ENCODE assay signal across 9 cellular contexts in genomic region chr14:93954900-93955891, GRCh38. TPM values are rescaled to one million over a fixed set of nuclear protein-coding genes. Genes with fewer than 3 reads are reported as not detected.
DNase-seq lines count a peak whose midpoint lies in the region; ATAC-seq and TF ChIP-seq lines count a peak whose summit lies in the region.
"Had no signal": no experiment of that assay in that cellular context is flagged by ENCODE, and none has a peak within 500 bp of the region (broad histone marks: within the 10 kb centered on the region; RNA-seq: fewer than 3 reads in every experiment).

No MANE protein-coding gene starts in this region.

- H3K27me3 ChIP-seq in CD8-positive, alpha-beta T cell (ENCODE audit: insufficient read depth, low read length), result no peaks in the 10 kb centered on the region
- no peaks in the 10 kb centered on the region for H3K27me3 ChIP-seq in spleen (replicated peaks in 1 of 7)

- 22 to 39% (median 29%) methylated on average over 16 to 21 of the region's 21 CpGs for WGBS in spleen, 5 donors
- 64% methylated on average over 21 of the region's 21 CpGs for WGBS in lower leg skin, 2 donors

- peaks cover 68% of the 10 kb centered on the region for H3K4me1 ChIP-seq in CD8-positive, alpha-beta T cell (ENCODE audit: insufficient read depth, low read length)
- peaks cover 45 to 90% (median 72%) of the 10 kb centered on the region in 6 donors for H3K4me1 ChIP-seq in spleen

- H3K4me1 Mint-ChIP-seq in CD8-positive, alpha-beta T cell (ENCODE audit: low read depth), result peaks cover 72% of the 10 kb centered on the region
- H3K4me1 Mint-ChIP-seq in mesothelial cell of epicardium, result peaks cover 17% of the 10 kb centered on the region

- no peak for TF ChIP-seq CTCF in CD8-positive, alpha-beta T cell (IDR thresholded peaks at IDR 0.05)
- TF ChIP-seq CTCF in spleen (IDR thresholded peaks at IDR 0.05 in 8 of 11, conservative IDR thresholded peaks at IDR 0.05 in 3 of 11) (no peak), lower leg skin (IDR thresholded peaks at IDR 0.05) (no peak), mesothelial cell of epicardium (IDR thresholded peaks at IDR 0.05; ENCODE audit: unreplicated experiment) (no peak)

- H3K36me3 ChIP-seq in CD8-positive, alpha-beta T cell (ENCODE audit: insufficient read depth, low read length), result no peaks in the 10 kb centered on the region
- peaks cover 0 to 6% (median 0%) of the 10 kb centered on the region in 6 donors for H3K36me3 ChIP-seq in spleen

- ATAC-seq in CD8-positive, alpha-beta T cell, result peak; percentile 28
- peak; percentile 25 for ATAC-seq in GM19463 (IDR thresholded peaks at IDR 0.05; ENCODE audit: unreplicated experiment)

- no peaks in the 10 kb centered on the region for H3K27me3 Mint-ChIP-seq in CD8-positive, alpha-beta T cell (ENCODE audit: low read depth)
- H3K27me3 Mint-ChIP-seq in mesothelial cell of epicardium (ENCODE audit: low read depth), result no peaks in the 10 kb centered on the region

- H3K27ac ChIP-seq in CD8-positive, alpha-beta T cell (ENCODE audit: low read depth, low read length), result peak overlapping the region; percentile 30
- H3K27ac ChIP-seq in spleen, result peak overlapping the region; percentile 64 to 92 (median 80)

- peak overlapping the region; percentile 78 for H3K4me3 Mint-ChIP-seq in CD8-positive, alpha-beta T cell
- H3K4me3 Mint-ChIP-seq in mesothelial cell of epicardium, result no peak overlapping the region

- CTCF ChIA-PET in CD8-positive, alpha-beta T cell (lab: Charles Lee), result interaction anchor here (1.0 to 3.3 kb wide), 5 partner anchors 11 to 49 kb away, joined by 3 to 39 read pairs (median 8); no protein-coding TSS in a partner anchor

- TF ChIP-seq POLR2A in spleen (IDR thresholded peaks at IDR 0.05) (no peak), lower leg skin (IDR thresholded peaks at IDR 0.05) (no peak)

- POLR2A ChIA-PET in CD8-positive, alpha-beta T cell (lab: Charles Lee), result interaction anchor here (0.6 to 1.0 kb wide), 4 partner anchors 8 to 23 kb away, joined by 3 to 5 read pairs (median 4); no protein-coding TSS in a partner anchor

- intact Hi-C loops in CD8-positive, alpha-beta T cell (cut with DNase I, micrococcal nuclease), result loop anchor here (2.0 to 5.0 kb wide), 2 partner anchors 16 to 47 kb away; no protein-coding TSS in a partner anchor
- intact Hi-C loops in spleen (cut with DNase I; ENCODE audit: low total_unique reads), result no loop called here
- intact Hi-C loops in lower leg skin (cut with DNase I; ENCODE audit: low total_unique reads), result no loop called here

- no peaks in the 10 kb centered on the region for H3K9me3 ChIP-seq in CD8-positive, alpha-beta T cell (ENCODE audit: low read length)
- H3K9me3 ChIP-seq in spleen, result no peaks in the 10 kb centered on the region

- no peaks in the 10 kb centered on the region for H3K36me3 Mint-ChIP-seq in CD8-positive, alpha-beta T cell
- H3K36me3 Mint-ChIP-seq in mesothelial cell of epicardium, result no peaks in the 10 kb centered on the region

- no peaks in the 10 kb centered on the region for H3K9me3 Mint-ChIP-seq in CD8-positive, alpha-beta T cell
- no peaks in the 10 kb centered on the region for H3K9me3 Mint-ChIP-seq in mesothelial cell of epicardium

- peak overlapping the region; percentile 87 for H3K27ac Mint-ChIP-seq in CD8-positive, alpha-beta T cell
- no peak overlapping the region for H3K27ac Mint-ChIP-seq in mesothelial cell of epicardium

- no peak overlapping the region for H3K4me3 ChIP-seq in CD8-positive, alpha-beta T cell (ENCODE audit: low read depth, low read length)
- H3K4me3 ChIP-seq in spleen, result peak overlapping the region in 7 of 8 donors; percentile 5 to 64 (median 25)
- H3K4me3 ChIP-seq in lower leg skin (ENCODE audit: low read depth, poor library complexity, severe bottlenecking), result no peak overlapping the region

- peak; percentile 18 to 73 (median 48) for DNase-seq in CD8-positive, alpha-beta T cell
- DNase-seq in NOMO-1 (lab: John Stamatoyannopoulos, UW; ENCODE audit: unreplicated experiment in 2 of 2) (peak; percentile 82 to 91), spleen (peak; percentile 90), lower leg skin (ENCODE audit: low spot score in 2 of 2) (no peak), NCI-H2227 treated with DMSO at 0.1 percent for 48 hours (lab: John Stamatoyannopoulos, UW) (no peak), mesothelial cell of epicardium (ENCODE audit: low spot score in 2 of 2, unreplicated experiment in 2 of 2) (no peak)
- DNase-seq in central memory CD4-positive, alpha-beta T cell, result peak; percentile 65

RNA-seq across cellular contexts. Expression of gene ASB2, which starts 21.2 kb away (rescaled TPM):
- 1 to 10 TPM; 1.7 to 2.8 TPM for total RNA-seq in CD8-positive, alpha-beta T cell
- total RNA-seq in spleen, result 10 to 100 TPM in 5 of 7 donors, 1 to 10 TPM in 2; 9.8 to 18.0 (median 13.5) TPM
- polyA plus RNA-seq in spleen, result 1 to 10 TPM; 6.6 to 9.5 (median 6.9) TPM
- 1 to 10 TPM in 2 of 4 donors, under 1 TPM in 2; 0.46 to 5.4 (median 1.8) TPM for total RNA-seq in lower leg skin
- total RNA-seq in mesothelial cell of epicardium, result 1.2 to 1.9 TPM (median 1.5 TPM) in 3 replicates

RNA-seq across cellular contexts. Expression of gene FAM181A, which starts 28.1 kb away (rescaled TPM):
- not detected for total RNA-seq in CD8-positive, alpha-beta T cell
- not detected for total RNA-seq in spleen
- polyA plus RNA-seq in spleen, result not detected
- not detected for total RNA-seq in lower leg skin
- total RNA-seq in mesothelial cell of epicardium, result not detected in 3 replicates
- total RNA-seq: renal cortical epithelial cell had no signal

RNA-seq across cellular contexts. Expression of gene CCDC197, which starts 41.9 kb away (rescaled TPM):
- total RNA-seq in CD8-positive, alpha-beta T cell, result not detected
- total RNA-seq in spleen (not detected), lower leg skin (not detected), mesothelial cell of epicardium (not detected in 3 replicates)
- not detected for polyA plus RNA-seq in spleen
- total RNA-seq: renal cortical epithelial cell had no signal

Comparison
In these comparisons a context has a peak if more than half of its experiments do, and no peak if none do; other contexts are left out.
1. DNase-seq: peak in CD8-positive, alpha-beta T cell (7 of 7), NOMO-1 (2 of 2), central memory CD4-positive, alpha-beta T cell (single experiment) and spleen (single experiment); none in lower leg skin (0 of 2), NCI-H2227 treated with DMSO at 0.1 percent for 48 hours (single experiment) and mesothelial cell of epicardium (0 of 2).
2. H3K4me3 ChIP-seq: peak in spleen (7 of 8); none in CD8-positive, alpha-beta T cell (single experiment) and lower leg skin (single experiment).
3. intact Hi-C loops: an anchor here in CD8-positive, alpha-beta T cell (2.0 to 5.0 kb wide); none called in spleen and lower leg skin.